Comparison of ENCODE assay signal across 19 cellular contexts in the genomic region with DNA sequence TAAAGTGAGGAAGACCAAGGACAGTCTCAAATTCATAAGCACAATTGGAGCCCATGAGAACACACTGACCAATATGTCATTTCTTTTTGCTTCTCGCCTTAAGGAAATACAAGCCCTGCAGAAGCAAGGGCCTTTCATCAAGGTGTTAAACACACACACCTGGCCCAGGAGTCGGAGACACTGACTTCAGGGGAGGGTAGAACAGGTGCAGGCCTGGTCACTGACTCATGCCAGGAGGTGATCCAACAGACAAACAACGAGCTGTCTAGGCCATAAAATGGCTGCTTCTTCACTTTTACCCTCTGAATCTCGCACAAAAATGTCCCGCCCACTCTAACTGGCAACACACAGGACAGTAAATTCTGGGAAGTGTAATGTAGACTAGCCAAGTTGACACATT.
"Had no signal": no experiment of that assay in that cellular context is flagged by ENCODE, and none has a peak within 500 bp of the region (broad histone marks: within the 10 kb centered on the region; RNA-seq: fewer than 3 reads in every experiment).

No MANE protein-coding gene starts in this region.

- ATAC-seq: left lung, T-helper 17 cell had no signal

- H3K36me3 ChIP-seq: ascending aorta, left lung, tibial artery, WERI-Rb-1 had no signal

- H3K9me3 ChIP-seq: ascending aorta, left lung, tibial artery had no signal

- H3K4me3 ChIP-seq: ascending aorta, left lung, tibial artery had no signal

- H3K27ac ChIP-seq: ascending aorta, left lung, tibial artery, WERI-Rb-1 had no signal

- H3K4me1 ChIP-seq: ascending aorta, tibial artery had no signal

- H3K27me3 ChIP-seq: ascending aorta, tibial artery had no signal

- DNase-seq: activated CD4-positive, alpha-beta T cell treated with anti-CD3 and anti-CD28 coated beads for 1 hour; activated CD8-positive, alpha-beta memory T cell treated with anti-CD3 and anti-CD28 coated beads for 24 hours; activated CD8-positive, alpha-beta memory T cell treated with anti-CD3 and anti-CD28 coated beads, Interleukin-2, amount 50 U/mL, for 48 hours; activated effector memory CD4-positive, alpha-beta T cell treated with anti-CD3 and anti-CD28 coated beads, Interleukin-2, amount 50 U/mL, for 16 hours; activated T-cell treated with anti-CD3 and anti-CD28 coated beads, Interleukin-2, amount 50 U/mL, for 48 hours; effector memory CD4-positive, alpha-beta T cell; head of caudate nucleus; left lung; midbrain; nephron progenitor cell; nucleus accumbens; retina; stimulated activated CD4-positive, alpha-beta T cell treated with anti-CD3 and anti-CD28 coated beads, Interleukin-1b, Interleukin-23, amount 100 ng/mL, for 48 hours; stimulated activated CD8-positive, alpha-beta memory T cell treated with anti-CD3 and anti-CD28 coated beads, Interleukin-4, amount 100 ng/mL, for 48 hours; stimulated activated naive CD4-positive, alpha-beta T cell; T-helper 17 cell; tibial artery; WERI-Rb-1 had no signal
